ENCODE assay signal across 29 cellular contexts in genomic region chr1:36760081-36760480, GRCh38.
"Had no signal": no experiment of that assay in that cellular context is flagged by ENCODE, and none has a peak within 500 bp of the region (broad histone marks: within the 10 kb centered on the region; RNA-seq: fewer than 3 reads in every experiment).

No MANE protein-coding gene starts in this region.

- H3K27me3 ChIP-seq: Peyer's patch, SJSA1 had no signal

- H3K4me2 ChIP-seq: SK-N-SH had no signal

- H3K4me1 ChIP-seq: Peyer's patch, SJSA1 had no signal

- H3K4me3 ChIP-seq: Peyer's patch, SJSA1 had no signal

- H3K9ac ChIP-seq: SK-N-SH had no signal

- H3K27ac ChIP-seq: Peyer's patch, SJSA1 had no signal

- FAIRE-seq: TTC549 had no signal

- H3K36me3 ChIP-seq: Peyer's patch, SJSA1 had no signal

- H3K9me3 ChIP-seq: Peyer's patch, SJSA1, SK-N-SH had no signal

- DNase-seq: activated B cell treated with CpG ODN at 0.5 μM for 24 hours; activated CD4-positive, alpha-beta memory T cell treated with anti-CD3 and anti-CD28 coated beads for 36 hours; activated CD4-positive, alpha-beta T cell treated with anti-CD3 and anti-CD28 coated beads for 4 hours; activated CD4-positive, alpha-beta T cell treated with anti-CD3 and anti-CD28 coated beads, Interleukin-2, amount 50 U/mL, for 1 hour; activated CD4-positive, CD25-positive, alpha-beta regulatory T cell treated with anti-CD3 and anti-CD28 coated beads, Interleukin-2, amount 50 U/mL, for 72 hours; activated CD8-positive, alpha-beta memory T cell treated with anti-CD3 and anti-CD28 coated beads, Interleukin-2, amount 50 U/mL, for 4 hours; activated effector memory CD4-positive, alpha-beta T cell treated with Interleukin-2 at 50 U/mL for 16 hours; activated naive CD4-positive, alpha-beta T cell treated with anti-CD3 and anti-CD28 coated beads, Interleukin-2, amount 10 ng/mL, durations not matched to agents 7 days and 5 days; activated naive CD8-positive, alpha-beta T cell treated with anti-CD3 and anti-CD28 coated beads, Interleukin-2, amount 50 U/mL, for 24 hours; activated T-cell treated with anti-CD3 and anti-CD28 coated beads for 4 hours; activated T-cell treated with anti-CD3 and anti-CD28 coated beads, Interleukin-2, amount 50 U/mL, for 48 hours; anterior cingulate cortex; Karpas-422; KBM-7; NCI-H1048; NCI-H1105 treated with DMSO at 0.1 percent for 48 hours; NCI-H1436; NCI-H1694; NCI-H1930; NCI-H2081 treated with DMSO at 0.1 percent for 48 hours; NCI-H345; NCI-H524 treated with DMSO at 0.1 percent for 48 hours; PC-3; RPMI8226; SHP77 treated with DMSO at 0.1 percent for 48 hours; SK-N-SH had no signal

- ATAC-seq: activated naive CD8-positive, alpha-beta T cell treated with anti-CD3 and anti-CD28 coated beads, Interleukin-2, amount 50 U/mL, for 24 hours; PC-3 had no signal
